28 cellular contexts compared by ENCODE assay signal in genomic region chr15:74316116-74316515, GRCh38. TPM values are rescaled to one million over a fixed set of nuclear protein-coding genes. Genes with fewer than 3 reads are reported as not detected.
DNase-seq lines count a peak whose midpoint lies in the region; ATAC-seq and TF ChIP-seq lines count a peak whose summit lies in the region.
"Had no signal": no experiment of that assay in that cellular context is flagged by ENCODE, and none has a peak within 500 bp of the region (broad histone marks: within the 10 kb centered on the region; RNA-seq: fewer than 3 reads in every experiment).

No MANE protein-coding gene starts in this region.

- H2AFZ ChIP-seq in smooth muscle cell (ENCODE audit: low read depth), result no peak overlapping the region
- H2AFZ ChIP-seq: parathyroid adenoma had no signal

- 91% methylated on average over 14 of the region's 14 CpGs for WGBS in smooth muscle cell (ENCODE audit: low lambda C conversion rate)

- no peak overlapping the region for H3K4me3 ChIP-seq in smooth muscle cell
- H3K4me3 ChIP-seq: K562, transverse colon had no signal

- H3K36me3 Mint-ChIP-seq in activated CD8-positive, alpha-beta T cell treated with anti-CD3 and anti-CD28 coated beads, Interleukin-2, amount 10 ng/mL, durations not matched to agents 7 days and 5 days (ENCODE audit: low read depth), result no peaks in the 10 kb centered on the region
- H3K36me3 Mint-ChIP-seq: memory B cell, natural killer cell had no signal

- H3K27ac ChIP-seq in smooth muscle cell (ENCODE audit: low read depth), result peak overlapping the region; percentile 100
- H3K27ac ChIP-seq: 22Rv1, epithelial cell of prostate, parathyroid adenoma, transverse colon had no signal

- no peaks in the 10 kb centered on the region for H3K9me3 ChIP-seq in smooth muscle cell (replicated peaks; ENCODE audit: low read depth)
- H3K9me3 ChIP-seq: transverse colon had no signal

- TF ChIP-seq CTCF in smooth muscle cell (IDR thresholded peaks at IDR 0.05; ENCODE audit: borderline replicate concordance, insufficient read depth, poor library complexity, severe bottlenecking), result no peak

- DNase-seq in NCI-H1092 treated with DMSO at 0.1 percent for 48 hours (lab: John Stamatoyannopoulos, UW), result peak; percentile 51
- no peak for DNase-seq in NCI-H1092 (lab: John Stamatoyannopoulos, UW)
- DNase-seq in activated CD8-positive, alpha-beta T cell treated with anti-CD3 and anti-CD28 coated beads, Interleukin-2, amount 10 ng/mL, durations not matched to agents 7 days and 5 days, result no peak
- DNase-seq in left cardiac atrium, result no peak
- DNase-seq in smooth muscle cell (lab: John Stamatoyannopoulos, UW; ENCODE audit: unreplicated experiment), result no peak
- no peak for DNase-seq in islet precursor cell
- DNase-seq: activated CD4-positive, alpha-beta T cell treated with anti-CD3 and anti-CD28 coated beads for 4 hours; activated effector memory CD4-positive, alpha-beta T cell treated with Interleukin-2 at 50 U/mL for 16 hours; amygdala; central memory CD4-positive, alpha-beta T cell; COR-L47; DMS79 treated with DMSO at 0.1 percent for 48 hours; foreskin fibroblast; kidney; natural killer cell; NCI-H2029; NCI-H446 treated with DMSO at 0.1 percent for 48 hours; SW 1271 had no signal

- H4K20me1 ChIP-seq in smooth muscle cell (ENCODE audit: low read depth), result no peaks in the 10 kb centered on the region

- peaks cover 76% of the 10 kb centered on the region for H3K4me1 Mint-ChIP-seq in activated CD8-positive, alpha-beta T cell treated with anti-CD3 and anti-CD28 coated beads, Interleukin-2, amount 10 ng/mL, durations not matched to agents 7 days and 5 days (ENCODE audit: low read depth)

- no peaks in the 10 kb centered on the region for H3K36me3 ChIP-seq in smooth muscle cell (ENCODE audit: low read depth)
- H3K36me3 ChIP-seq: transverse colon had no signal

- POLR2A ChIA-PET in activated CD8-positive, alpha-beta T cell treated with anti-CD3 and anti-CD28 coated beads, Interleukin-2, amount 10 ng/mL, durations not matched to agents 7 days and 5 days (lab: Charles Lee), result interaction anchor here (0.6 to 1.4 kb wide), 2 partner anchors 13 to 224 kb away, joined by 3 to 5 read pairs; no protein-coding TSS in a partner anchor

- no peaks in the 10 kb centered on the region for H3K27me3 Mint-ChIP-seq in activated CD8-positive, alpha-beta T cell treated with anti-CD3 and anti-CD28 coated beads, Interleukin-2, amount 10 ng/mL, durations not matched to agents 7 days and 5 days (ENCODE audit: low read depth)
- H3K27me3 Mint-ChIP-seq: memory B cell; stimulated activated naive CD8-positive, alpha-beta T cell treated with anti-CD3 and anti-CD28 coated beads, Interleukin-15, Interleukin-2, amounts not matched to agents 100 ng/mL and 50 ng/mL, for 24 hours had no signal

- H3K27me3 ChIP-seq in smooth muscle cell (ENCODE audit: low read depth), result no peaks in the 10 kb centered on the region

- no peak for ATAC-seq in activated CD8-positive, alpha-beta T cell treated with anti-CD3 and anti-CD28 coated beads, Interleukin-2, amount 10 ng/mL, durations not matched to agents 7 days and 5 days
- ATAC-seq in left cardiac atrium (peak; percentile 5 to 24), HG02852 (IDR thresholded peaks at IDR 0.05; ENCODE audit: unreplicated experiment) (no peak), HG03139 (IDR thresholded peaks at IDR 0.05; ENCODE audit: unreplicated experiment) (no peak)

- no peaks in the 10 kb centered on the region for H3K79me2 ChIP-seq in smooth muscle cell (ENCODE audit: low read depth)
- H3K79me2 ChIP-seq: parathyroid adenoma had no signal

- H3K4me2 ChIP-seq in smooth muscle cell, result no peak overlapping the region

- H3K27ac Mint-ChIP-seq in activated CD8-positive, alpha-beta T cell treated with anti-CD3 and anti-CD28 coated beads, Interleukin-2, amount 10 ng/mL, durations not matched to agents 7 days and 5 days, result peak overlapping the region; percentile 86

- H3K4me1 ChIP-seq in smooth muscle cell (ENCODE audit: low read depth), result peaks cover 19% of the 10 kb centered on the region
- H3K4me1 ChIP-seq: parathyroid adenoma had no signal

- H3K9ac ChIP-seq in smooth muscle cell (ENCODE audit: low read depth), result peak overlapping the region; percentile 96
- H3K9ac ChIP-seq: parathyroid adenoma had no signal

- intact Hi-C loops in left cardiac atrium (cut with DNase I), result no loop called here

- H3F3A ChIP-seq in smooth muscle cell (ENCODE audit: low read depth), result no peaks in the 10 kb centered on the region

- H3K9me3 Mint-ChIP-seq in activated CD8-positive, alpha-beta T cell treated with anti-CD3 and anti-CD28 coated beads, Interleukin-2, amount 10 ng/mL, durations not matched to agents 7 days and 5 days (ENCODE audit: insufficient read depth), result no peaks in the 10 kb centered on the region
- H3K9me3 Mint-ChIP-seq: memory B cell; natural killer cell; stimulated activated naive CD8-positive, alpha-beta T cell treated with anti-CD3 and anti-CD28 coated beads, Interleukin-15, Interleukin-2, amounts not matched to agents 100 ng/mL and 50 ng/mL, for 24 hours had no signal

- CTCF ChIA-PET in activated CD8-positive, alpha-beta T cell treated with anti-CD3 and anti-CD28 coated beads, Interleukin-2, amount 10 ng/mL, durations not matched to agents 7 days and 5 days (lab: Charles Lee), result interaction anchor here (1.2 to 1.7 kb wide), 2 partner anchors 9 to 15 kb away, joined by 3 to 9 read pairs; no protein-coding TSS in a partner anchor

- no peak overlapping the region for H3K4me3 Mint-ChIP-seq in activated CD8-positive, alpha-beta T cell treated with anti-CD3 and anti-CD28 coated beads, Interleukin-2, amount 10 ng/mL, durations not matched to agents 7 days and 5 days

RNA-seq across cellular contexts. Expression of gene CYP11A1, which starts 51.3 kb away (rescaled TPM):
- total RNA-seq in activated CD8-positive, alpha-beta T cell treated with anti-CD3 and anti-CD28 coated beads, Interleukin-2, amount 10 ng/mL, durations not matched to agents 7 days and 5 days, result not detected
- total RNA-seq in left cardiac atrium, result 1 to 10 TPM in 1 of 2 donors, under 1 TPM in 1; 0.29 to 1.8 TPM
- total RNA-seq in smooth muscle cell, result 2.2 and 6.6 TPM in 2 replicates
- polyA plus RNA-seq in smooth muscle cell, result 3.5 and 5.1 TPM in 2 replicates
- total RNA-seq: H4 had no signal

Comparison
In these comparisons a context has a peak if more than half of its experiments do, and no peak if none do; other contexts are left out.
1. ATAC-seq: peak in left cardiac atrium (2 of 2); none in activated CD8-positive, alpha-beta T cell treated with anti-CD3 and anti-CD28 coated beads, Interleukin-2, amount 10 ng/mL, durations not matched to agents 7 days and 5 days (single experiment), HG02852 (single experiment) and HG03139 (single experiment).